25 cellular contexts compared by ENCODE assay signal in the genomic region with DNA sequence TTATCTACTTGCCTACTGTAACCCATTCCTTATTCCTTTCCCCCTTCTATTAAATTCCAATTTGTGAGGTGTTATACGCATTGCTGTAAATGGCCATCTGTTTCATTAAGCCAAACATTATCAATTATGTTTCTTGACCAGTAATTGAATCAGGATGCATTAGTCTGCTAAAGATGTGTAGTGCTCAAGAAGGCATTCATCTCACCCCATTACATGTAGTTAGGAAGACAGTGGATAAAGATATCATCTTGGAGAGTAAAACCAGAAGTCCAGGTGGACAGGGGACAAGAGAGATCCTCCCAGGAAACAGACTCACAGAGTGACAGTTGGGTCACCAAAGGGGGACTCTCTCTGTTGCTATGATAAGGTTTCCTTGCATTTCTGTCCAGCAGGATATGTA.
"Had no signal": no experiment of that assay in that cellular context is flagged by ENCODE, and none has a peak within 500 bp of the region (broad histone marks: within the 10 kb centered on the region; RNA-seq: fewer than 3 reads in every experiment).

No MANE protein-coding gene starts in this region.

- H3K4me1 ChIP-seq: left lung, lower lobe of right lung, neural progenitor cell, right atrium auricular region, tibial nerve, vagina had no signal

- H2AFZ ChIP-seq: neural progenitor cell had no signal

- DNase-seq: hippocampal formation; kidney glomerular epithelial cell; left cardiac atrium; left lung; lower lobe of right lung; mammary epithelial cell; mesenchymal stem cell; natural killer cell; nephron progenitor cell; occipital lobe; right lobe of liver; stimulated activated CD4-positive, alpha-beta T cell treated with anti-CD3 and anti-CD28 coated beads, Interleukin-1b, Interleukin-23, amount 100 ng/mL, for 48 hours; stimulated activated CD4-positive, alpha-beta T cell treated with anti-CD3 and anti-CD28 coated beads, Interleukin-2, amount 100 ng/mL, for 48 hours; stimulated activated CD4-positive, alpha-beta T cell treated with anti-CD3 and anti-CD28 coated beads, Interleukin-4, amount 100 ng/mL, for 4 hours; stimulated activated CD8-positive, alpha-beta memory T cell treated with anti-CD3 and anti-CD28 coated beads, Interleukin-4, amount 100 ng/mL, for 48 hours; stimulated activated naive CD4-positive, alpha-beta T cell treated with Interleukin-2 at 50 U/mL for 16 hours; stimulated activated naive CD8-positive, alpha-beta T cell treated with anti-CD3 and anti-CD28 coated beads, Interleukin-15, amount 100 ng/mL, for 72 hours; substantia nigra had no signal

- H3K36me3 ChIP-seq: left lung, lower lobe of right lung, neural progenitor cell, neutrophil, right atrium auricular region, right lobe of liver, tibial nerve, vagina had no signal

- ATAC-seq: left cardiac atrium; left lung; lower lobe of right lung; natural killer cell; stimulated activated memory B cell treated with anti-CD40 and anti-IgM and Interleukin-4, amounts not matched to agents 10 μg/mL and 1 μg/mL and 100 μg/mL, for 72 hours; stimulated activated naive CD8-positive, alpha-beta T cell treated with anti-CD3 and anti-CD28 coated beads, Interleukin-15, amount 100 ng/mL, for 72 hours had no signal

- H3K9me3 ChIP-seq: left lung, lower lobe of right lung, neutrophil, right atrium auricular region, right lobe of liver, tibial nerve, vagina had no signal

- H3K4me2 ChIP-seq: neural progenitor cell, smooth muscle cell had no signal

- H3K4me3 ChIP-seq: left lung, lower lobe of right lung, neural progenitor cell, right atrium auricular region, right lobe of liver, smooth muscle cell, tibial nerve, vagina had no signal

- H3K27me3 ChIP-seq: left lung, neural progenitor cell, neutrophil, right atrium auricular region, right lobe of liver, tibial nerve, vagina had no signal

- H3K27ac ChIP-seq: left lung, lower lobe of right lung, neural progenitor cell, neutrophil, right atrium auricular region, right lobe of liver, tibial nerve, vagina had no signal

- H3K9ac ChIP-seq: neural progenitor cell had no signal
